1 cellular context compared by ENCODE assay signal in genomic region chr1:23484253-23485001, GRCh38.
A peak's percentile ranks its signal among the peaks of the same experiment; 100 is the strongest.
TF ChIP-seq lines count a peak whose summit lies in the region.

No MANE protein-coding gene starts in this region.

TF ChIP-seq in K562, 482 proteins besides CTCF, POLR2A, EP300 and RAD21 (continued from another document and continues in another):
- TF ChIP-seq E2F8 (IDR thresholded peaks at IDR 0.05; ENCODE audit: low read depth, partially characterized antibody) (no peak), POLR2H (tag; IDR thresholded peaks at IDR 0.05; ENCODE audit: low read depth) (no peak), HMGXB4 (CRISPR knock-in tag; IDR thresholded peaks at IDR 0.05) (no peak), NBN (IDR thresholded peaks at IDR 0.05; ENCODE audit: low read depth) (peak; percentile 83), TRIM24 (IDR thresholded peaks at IDR 0.05) (peak in 1 of 2 experiments; percentile 42; a peak in 1 of 4 replicates), USF1 (CRISPR knock-in tag; IDR thresholded peaks at IDR 0.05) (no peak), ELK1 (CRISPR knock-in tag; IDR thresholded peaks at IDR 0.05) (no peak), TRIM28 (IDR thresholded peaks at IDR 0.05) (no peak; the same call in 1 of the 2 replicates), ZNF217 (CRISPR knock-in tag; IDR thresholded peaks at IDR 0.05) (no peak), NFYB (IDR thresholded peaks at IDR 0.05; ENCODE audit: extremely low read depth, insufficient read length) (no peak), CC2D1A (IDR thresholded peaks at IDR 0.05) (no peak; the same call in 1 of the 2 replicates), L3MBTL2 (IDR thresholded peaks at IDR 0.05) (peak; percentile 87), SIN3A (IDR thresholded peaks at IDR 0.05; ENCODE audit: borderline replicate concordance in 2 of 2, control insufficient read depth in 1 of 2, low read depth in 2 of 2, low read length in 2 of 2) (peak in 1 of 2 experiments; percentile 60; a peak in 1 of 4 replicates), PCBP2 (IDR thresholded peaks at IDR 0.05; ENCODE audit: low read depth, low read length, poor library complexity, severe bottlenecking) (no peak), BHLHE40 (IDR thresholded peaks at IDR 0.05; ENCODE audit: low read length) (no peak), CEBPB (tag; IDR thresholded peaks at IDR 0.05) (no peak), ZBED1 (IDR thresholded peaks at IDR 0.05) (no peak), HNRNPLL (IDR thresholded peaks at IDR 0.05; ENCODE audit: low read depth, low read length, poor library complexity, severe bottlenecking) (no peak), ZNF197 (CRISPR knock-in tag; IDR thresholded peaks at IDR 0.05; ENCODE audit: low read depth) (no peak; the same call in none of the 2 replicates), CXXC5 (CRISPR knock-in tag; IDR thresholded peaks at IDR 0.05) (peak; percentile 44; the same call in 1 of the 2 replicates), SP1 (CRISPR knock-in tag; IDR thresholded peaks at IDR 0.05) (peak; percentile 52; the same call in 1 of the 2 replicates), RB1 (IDR thresholded peaks at IDR 0.05; ENCODE audit: low read depth) (0 out of 2 replicates have a peak, but pooled peaks have one; percentile 0), MCM5 (IDR thresholded peaks at IDR 0.05; ENCODE audit: low read depth) (no peak), ZZZ3 (IDR thresholded peaks at IDR 0.05) (no peak), POLR2G (IDR thresholded peaks at IDR 0.05; ENCODE audit: low read depth, low read length) (peak; percentile 3), CREBBP (IDR thresholded peaks at IDR 0.05; ENCODE audit: low read depth, low read length) (no peak), SMARCA5 (IDR thresholded peaks at IDR 0.05) (peak; percentile 98), FOXO4 (CRISPR knock-in tag; IDR thresholded peaks at IDR 0.05) (no peak), ATF2 (CRISPR knock-in tag; IDR thresholded peaks at IDR 0.05) (no peak), PCBP1 (IDR thresholded peaks at IDR 0.05; ENCODE audit: low read depth, low read length, poor library complexity, severe bottlenecking) (no peak), ZEB2 (IDR thresholded peaks at IDR 0.05) (no peak), AFF1 (IDR thresholded peaks at IDR 0.05; ENCODE audit: low read depth in 1 of 2, partially characterized antibody in 2 of 2) (peak in 1 of 2 experiments; percentile 38), ZNF79 (CRISPR knock-in tag; IDR thresholded peaks at IDR 0.05; ENCODE audit: low read depth) (no peak), RNF219 (CRISPR knock-in tag; IDR thresholded peaks at IDR 0.05) (no peak), HNRNPH1 (optimal IDR thresholded peaks at IDR 0.05; ENCODE audit: low read depth, low read length) (no peak), THRB (CRISPR knock-in tag; conservative IDR thresholded peaks at IDR 0.05) (0 out of 2 replicates have a peak, but pooled peaks have one; percentile 21), RUNX1 (IDR thresholded peaks at IDR 0.05; ENCODE audit: low read depth) (no peak), ARID1B (IDR thresholded peaks at IDR 0.05) (peak; percentile 62), NR2F6 (CRISPR knock-in tag; IDR thresholded peaks at IDR 0.05) (no peak), ZFPM2 (CRISPR knock-in tag; IDR thresholded peaks at IDR 0.05) (no peak), TCFL5 (CRISPR knock-in tag; conservative IDR thresholded peaks at IDR 0.05) (no peak), MAFK (IDR thresholded peaks at IDR 0.05; ENCODE audit: low read length) (no peak), KDM4B (IDR thresholded peaks at IDR 0.05; ENCODE audit: borderline replicate concordance in 2 of 2, low read depth in 1 of 2) (no peak), CTBP1 (IDR thresholded peaks at IDR 0.05; ENCODE audit: borderline replicate concordance) (peak; percentile 76), ETV5 (CRISPR knock-in tag; IDR thresholded peaks at IDR 0.05; ENCODE audit: low read depth) (peak; percentile 81), KLF10 (CRISPR knock-in tag; IDR thresholded peaks at IDR 0.05) (no peak), HBP1 (CRISPR knock-in tag; IDR thresholded peaks at IDR 0.05) (no peak), FOXA3 (CRISPR knock-in tag; conservative IDR thresholded peaks at IDR 0.05 in 1 of 2, IDR thresholded peaks at IDR 0.05 in 1 of 2) (no peak), ATF1 (CRISPR knock-in tag; IDR thresholded peaks at IDR 0.05) (no peak), ATF1 (tag; IDR thresholded peaks at IDR 0.05) (peak; percentile 51; the same call in 1 of the 2 replicates)
